Comparison of ENCODE assay signal across 8 cellular contexts in genomic region chr1:108199231-108199657, GRCh38. TPM values are rescaled to one million over a fixed set of nuclear protein-coding genes. Genes with fewer than 3 reads are reported as not detected.
DNase-seq lines count a peak whose midpoint lies in the region; ATAC-seq and TF ChIP-seq lines count a peak whose summit lies in the region.

No MANE protein-coding gene starts in this region.

- H3K4me3 ChIP-seq in BE2C (ENCODE audit: low read depth, low read length) (peak overlapping the region; percentile 62; the same call in 1 of the 2 replicates), esophagus squamous epithelium (peak overlapping the region; percentile 81 to 95 (median 85)), muscle layer of duodenum (ENCODE audit: low read depth in 1 of 2, low read length in 2 of 2) (peak overlapping the region; percentile 88 to 99)

- 2% methylated on average over 9 of the region's 9 CpGs for WGBS in esophagus squamous epithelium, 2 donors

- TF ChIP-seq CTCF in BE2C (IDR thresholded peaks at IDR 0.05; ENCODE audit: low read depth, low read length) (no peak), esophagus squamous epithelium (IDR thresholded peaks at IDR 0.05) (no peak)

- peaks cover 38% of the 10 kb centered on the region for H3K27me3 ChIP-seq in BE2C
- no peaks in the 10 kb centered on the region for H3K27me3 ChIP-seq in esophagus squamous epithelium
- no peaks in the 10 kb centered on the region for H3K27me3 ChIP-seq in muscle layer of duodenum (ENCODE audit: low read depth, low read length)

- no peak for DNase-seq in BE2C
- DNase-seq in HT-29 (ENCODE audit: low spot score), result peak; percentile 71
- DNase-seq in SW480 (ENCODE audit: low spot score), result peak; percentile 55
- no peak for DNase-seq in esophagus squamous epithelium (lab: John Stamatoyannopoulos, UW)

- no peaks in the 10 kb centered on the region for H3K36me3 ChIP-seq in BE2C
- H3K36me3 ChIP-seq in esophagus squamous epithelium, result peaks cover 0 to 25% (median 3%) of the 10 kb centered on the region in 3 donors
- H3K36me3 ChIP-seq in muscle layer of duodenum (ENCODE audit: control insufficient read depth in 1 of 2, insufficient read depth in 2 of 2, low read length in 2 of 2), result peaks cover 0 to 7% of the 10 kb centered on the region in 2 donors

- no peak for TF ChIP-seq POLR2A in esophagus squamous epithelium (IDR thresholded peaks at IDR 0.05)

- ATAC-seq in GM19455 (IDR thresholded peaks at IDR 0.05; ENCODE audit: unreplicated experiment) (no peak), GM19328 (IDR thresholded peaks at IDR 0.05; ENCODE audit: unreplicated experiment) (no peak), GM21737 (IDR thresholded peaks at IDR 0.05; ENCODE audit: unreplicated experiment) (no peak)

- H3K9me3 ChIP-seq in BE2C (no peaks in the 10 kb centered on the region; the same call in 1 of the 2 replicates), esophagus squamous epithelium (peaks cover 0 to 3% (median 0%) of the 10 kb centered on the region in 3 donors), muscle layer of duodenum (ENCODE audit: control insufficient read depth in 1 of 2, low read length in 2 of 2) (no peaks in the 10 kb centered on the region)

- H3K4me1 ChIP-seq in BE2C (no peaks in the 10 kb centered on the region), esophagus squamous epithelium (peaks cover 4 to 35% (median 12%) of the 10 kb centered on the region in 3 donors), muscle layer of duodenum (ENCODE audit: control insufficient read depth in 1 of 2, insufficient read depth in 2 of 2, low read length in 2 of 2) (peaks cover 9 to 12% of the 10 kb centered on the region in 2 donors)

- intact Hi-C loops in esophagus squamous epithelium (cut with DNase I), result no loop called here

- H3K27ac ChIP-seq in esophagus squamous epithelium, result peak overlapping the region; percentile 90 to 99 (median 94)
- H3K27ac ChIP-seq in muscle layer of duodenum (ENCODE audit: low read length), result peak overlapping the region; percentile 77

RNA-seq across cellular contexts. Expression of gene SLC25A24, which starts 0.9 kb away (rescaled TPM):
- 0.43 TPM for polyA plus RNA-seq in BE2C (2012; ENCODE audit: insufficient read depth, insufficient read length, low read depth)
- total RNA-seq in HT-29 (2014; rRNA removed; shearing (Covaris generic)), result 35.0 and 35.3 TPM in 2 replicates
- 10 to 100 TPM; 11.8 to 35.7 (median 28.8) TPM for total RNA-seq in esophagus squamous epithelium

RNA-seq across cellular contexts. Expression of gene NBPF4, which starts 44.6 kb away (rescaled TPM):
- polyA plus RNA-seq in BE2C (2012; ENCODE audit: insufficient read depth, insufficient read length, low read depth), result not detected
- total RNA-seq in HT-29 (2014; rRNA removed; shearing (Covaris generic)), result not detected in 2 replicates
- total RNA-seq in esophagus squamous epithelium, result under 1 TPM in 1 of 4 donors, not detected in 3; 0.41 TPM

Comparison
In these comparisons a context has a peak if more than half of its experiments do, and no peak if none do; other contexts are left out.
1. DNase-seq: peak in HT-29 (single experiment) and SW480 (single experiment); none in BE2C (single experiment) and esophagus squamous epithelium (single experiment).
2. Peak in every context shown above with its lines, with median percentiles within 50 percentile points of each other: H3K4me3 ChIP-seq.